14 cellular contexts compared by ENCODE assay signal in the genomic region with DNA sequence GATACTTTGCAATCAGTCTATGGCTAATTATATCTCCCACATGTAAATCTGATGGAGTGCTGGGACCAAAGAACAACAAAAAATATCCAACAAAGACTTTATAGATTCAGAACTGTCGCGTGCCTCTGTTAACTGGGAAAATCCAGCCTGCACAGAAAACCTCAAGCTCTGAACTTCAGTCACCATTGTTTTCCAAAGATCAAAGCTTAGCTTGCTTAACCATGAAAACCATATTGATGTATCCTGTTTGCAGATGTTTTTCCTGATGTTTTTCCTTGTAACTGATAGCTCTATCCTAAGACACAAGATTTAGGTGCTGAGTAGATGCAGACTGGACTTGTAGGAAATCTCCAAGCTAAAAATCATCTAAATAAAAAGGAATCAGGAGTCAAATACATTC.
DNase-seq lines count a peak whose midpoint lies in the region; ATAC-seq and TF ChIP-seq lines count a peak whose summit lies in the region.
"Had no signal": no experiment of that assay in that cellular context is flagged by ENCODE, and none has a peak within 500 bp of the region (broad histone marks: within the 10 kb centered on the region; RNA-seq: fewer than 3 reads in every experiment).

No MANE protein-coding gene starts in this region.

- no peak for ATAC-seq in Right ventricle myocardium superior (ENCODE audit: poor library complexity)

- peaks cover 6% of the 10 kb centered on the region for H3K36me3 Mint-ChIP-seq in mesothelial cell of epicardium
- H3K36me3 Mint-ChIP-seq: CD14-positive monocyte; CD4-positive, alpha-beta memory T cell had no signal

- DNase-seq in COLO829 (ENCODE audit: low spot score) (peak; percentile 59), SW480 (ENCODE audit: low spot score) (peak; percentile 75), mesothelial cell of epicardium (ENCODE audit: low spot score in 2 of 2, unreplicated experiment in 2 of 2) (no peak), renal cortical epithelial cell (ENCODE audit: low read depth) (peak; percentile 55), NCI-H128 (lab: John Stamatoyannopoulos, UW; ENCODE audit: unreplicated experiment) (no peak), A172 (ENCODE audit: low spot score) (no peak), Right ventricle myocardium superior (no peak)
- DNase-seq: Calu3; CD4-positive, alpha-beta memory T cell; DMS79 treated with DMSO at 0.1 percent for 48 hours; GF-D8; GOT3; H7 had no signal

- H3K4me1 Mint-ChIP-seq in mesothelial cell of epicardium = peaks cover 40% of the 10 kb centered on the region
- H3K4me1 Mint-ChIP-seq: CD14-positive monocyte; CD4-positive, alpha-beta memory T cell had no signal

- H3K9me3 Mint-ChIP-seq in mesothelial cell of epicardium = peaks cover 10% of the 10 kb centered on the region

- no peak overlapping the region for H3K4me3 Mint-ChIP-seq in mesothelial cell of epicardium
- H3K4me3 Mint-ChIP-seq: CD14-positive monocyte; CD4-positive, alpha-beta memory T cell had no signal

- no peak for TF ChIP-seq CTCF in mesothelial cell of epicardium (IDR thresholded peaks at IDR 0.05; ENCODE audit: unreplicated experiment)

- H3K27ac Mint-ChIP-seq in mesothelial cell of epicardium = peak overlapping the region; percentile 86
- H3K27ac Mint-ChIP-seq: CD14-positive monocyte had no signal

- H3K27me3 Mint-ChIP-seq in mesothelial cell of epicardium (ENCODE audit: low read depth) = no peaks in the 10 kb centered on the region

- intact Hi-C loops in Right ventricle myocardium superior (cut with DNase I) = no loop called here

Comparison
In these comparisons a context has a peak if more than half of its experiments do, and no peak if none do; other contexts are left out.
1. DNase-seq: peak in COLO829 (single experiment), SW480 (single experiment) and renal cortical epithelial cell (single experiment); none in mesothelial cell of epicardium (0 of 2), NCI-H128 (single experiment), A172 (single experiment) and Right ventricle myocardium superior (single experiment).